In the genomic region with DNA sequence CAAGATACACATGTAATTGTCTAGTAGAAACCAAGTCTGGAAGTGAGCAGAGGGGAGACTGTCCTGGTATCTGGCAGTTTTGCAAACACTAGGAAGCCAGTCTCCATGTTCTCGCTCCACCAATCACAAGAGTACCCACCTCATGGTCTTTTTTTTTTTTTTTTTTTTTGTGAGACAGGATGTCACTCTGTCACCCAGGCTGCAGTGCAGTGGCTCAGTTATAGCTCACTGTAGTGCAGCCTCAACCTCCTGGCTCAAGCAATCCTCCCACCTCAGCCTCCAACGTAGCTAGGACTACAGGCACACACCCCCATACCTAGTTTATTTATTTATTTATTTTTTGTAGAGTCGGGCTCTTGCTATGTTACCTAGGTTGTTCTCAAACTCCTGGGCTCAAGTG, we compare ENCODE assay signal across 3 cellular contexts.
"Had no signal": no experiment of that assay in that cellular context is flagged by ENCODE, and none has a peak within 500 bp of the region (broad histone marks: within the 10 kb centered on the region; RNA-seq: fewer than 3 reads in every experiment).

No MANE protein-coding gene starts in this region.

- ATAC-seq: GM12878 had no signal

- DNase-seq: GDM1, GF-D8 had no signal

- H3K4me3 ChIP-seq: GM12878 had no signal
